Comparison of ENCODE assay signal across 24 cellular contexts in genomic region chr11:127474735-127475134, GRCh38.
"Had no signal": no experiment of that assay in that cellular context is flagged by ENCODE, and none has a peak within 500 bp of the region (broad histone marks: within the 10 kb centered on the region; RNA-seq: fewer than 3 reads in every experiment).

No MANE protein-coding gene starts in this region.

- H3K9me3 ChIP-seq: esophagus squamous epithelium, gastroesophageal sphincter, left ventricle myocardium inferior, lower lobe of right lung, ovary, right lobe of liver, suprapubic skin, tibial artery, upper lobe of left lung, vagina had no signal

- H3K4me3 ChIP-seq: esophagus squamous epithelium, gastroesophageal sphincter, left ventricle myocardium inferior, lower lobe of right lung, ovary, right lobe of liver, suprapubic skin, tibial artery, upper lobe of left lung, vagina had no signal

- H3K4me1 ChIP-seq: esophagus squamous epithelium, gastroesophageal sphincter, left ventricle myocardium inferior, lower lobe of right lung, right lobe of liver, suprapubic skin, tibial artery, upper lobe of left lung, vagina had no signal

- H3K4me3 Mint-ChIP-seq: dendritic cell treated with granulocyte-macrophage colony-stimulating factor and Interleukin-4, amounts not matched to agents 40 ng/mL and 50 ng/mL, for 4 days; effector memory CD8-positive, alpha-beta T cell; memory B cell; mesothelial cell of epicardium; nephron; stimulated activated effector memory CD8-positive, alpha-beta T cell treated with anti-CD3 and anti-CD28 coated beads, Interleukin-12 subunit alpha, Interleukin-12 subunit beta, amount 100 ng/mL, for 72 hours had no signal

- DNase-seq: effector memory CD8-positive, alpha-beta T cell; esophagus squamous epithelium; foreskin fibroblast; glutamatergic neuron; islet precursor cell; left ventricle myocardium inferior; lower lobe of right lung; nucleus accumbens; ovary; right lobe of liver; stimulated activated CD4-positive, alpha-beta T cell treated with anti-CD3 and anti-CD28 coated beads, Interleukin-4, amount 100 ng/mL, for 1 hour; stimulated activated CD8-positive, alpha-beta memory T cell treated with anti-CD3 and anti-CD28 coated beads, Interleukin-4, amount 100 ng/mL, for 48 hours; stimulated activated naive CD8-positive, alpha-beta T cell treated with anti-CD3 and anti-CD28 coated beads, Interleukin-15, Interleukin-2, amounts not matched to agents 100 U/mL and 50 U/mL, for 24 hours; tibial artery; upper lobe of left lung had no signal

- H3K36me3 ChIP-seq: esophagus squamous epithelium, gastroesophageal sphincter, left ventricle myocardium inferior, lower lobe of right lung, ovary, right lobe of liver, suprapubic skin, tibial artery, upper lobe of left lung, vagina had no signal

- H3K27ac Mint-ChIP-seq: dendritic cell treated with granulocyte-macrophage colony-stimulating factor and Interleukin-4, amounts not matched to agents 40 ng/mL and 50 ng/mL, for 4 days; effector memory CD8-positive, alpha-beta T cell; memory B cell; mesothelial cell of epicardium; progenitor cell of endocrine pancreas; stimulated activated effector memory CD8-positive, alpha-beta T cell treated with anti-CD3 and anti-CD28 coated beads, Interleukin-12 subunit alpha, Interleukin-12 subunit beta, amount 100 ng/mL, for 72 hours had no signal

- ATAC-seq: effector memory CD8-positive, alpha-beta T cell; gastroesophageal sphincter; lower lobe of right lung; right lobe of liver; stimulated activated effector memory CD8-positive, alpha-beta T cell treated with anti-CD3 and anti-CD28 coated beads, Interleukin-12 subunit alpha, Interleukin-12 subunit beta, amount 100 ng/mL, for 72 hours; stimulated activated naive CD8-positive, alpha-beta T cell treated with anti-CD3 and anti-CD28 coated beads, Interleukin-15, Interleukin-2, amounts not matched to agents 100 U/mL and 50 U/mL, for 24 hours had no signal

- H3K27me3 ChIP-seq: esophagus squamous epithelium, gastroesophageal sphincter, ovary, right lobe of liver, suprapubic skin, tibial artery, upper lobe of left lung, vagina had no signal

- H3K4me1 Mint-ChIP-seq: memory B cell; stimulated activated effector memory CD8-positive, alpha-beta T cell treated with anti-CD3 and anti-CD28 coated beads, Interleukin-12 subunit alpha, Interleukin-12 subunit beta, amount 100 ng/mL, for 72 hours had no signal

- H3K36me3 Mint-ChIP-seq: memory B cell; mesothelial cell of epicardium; stimulated activated effector memory CD8-positive, alpha-beta T cell treated with anti-CD3 and anti-CD28 coated beads, Interleukin-12 subunit alpha, Interleukin-12 subunit beta, amount 100 ng/mL, for 72 hours had no signal

- H3K27me3 Mint-ChIP-seq: dendritic cell treated with granulocyte-macrophage colony-stimulating factor and Interleukin-4, amounts not matched to agents 40 ng/mL and 50 ng/mL, for 4 days; effector memory CD8-positive, alpha-beta T cell; memory B cell had no signal

- H3K9me3 Mint-ChIP-seq: dendritic cell treated with granulocyte-macrophage colony-stimulating factor and Interleukin-4, amounts not matched to agents 40 ng/mL and 50 ng/mL, for 4 days; memory B cell; mesothelial cell of epicardium; nephron; stimulated activated effector memory CD8-positive, alpha-beta T cell treated with anti-CD3 and anti-CD28 coated beads, Interleukin-12 subunit alpha, Interleukin-12 subunit beta, amount 100 ng/mL, for 72 hours had no signal
